23 cellular contexts compared by ENCODE assay signal in the genomic region with DNA sequence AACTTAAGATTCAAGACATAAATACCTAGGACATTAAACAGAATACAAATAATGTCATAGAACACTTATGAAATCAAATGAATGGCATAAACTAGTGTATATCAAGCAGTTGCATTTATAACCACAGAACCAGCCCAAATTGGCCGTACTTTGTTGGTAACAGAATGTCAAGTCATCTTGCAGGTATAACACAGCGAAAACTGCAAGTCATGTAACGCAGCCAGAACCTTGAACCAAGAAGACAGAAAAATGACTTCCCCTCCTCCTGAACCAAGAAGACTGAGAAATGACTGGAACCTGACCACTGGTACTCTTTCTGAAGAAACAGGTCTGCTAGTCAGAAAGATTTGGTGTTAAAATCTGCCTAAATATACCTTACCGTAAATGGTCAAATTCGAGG. TPM values are rescaled to one million over a fixed set of nuclear protein-coding genes. Genes with fewer than 3 reads are reported as not detected.
"Had no signal": no experiment of that assay in that cellular context is flagged by ENCODE, and none has a peak within 500 bp of the region (broad histone marks: within the 10 kb centered on the region; RNA-seq: fewer than 3 reads in every experiment).

No MANE protein-coding gene starts in this region.

- H3K4me3 ChIP-seq: MG63, SJSA1, SK-N-MC had no signal

- H3K4me1 ChIP-seq: SJSA1 had no signal

- H3K27ac ChIP-seq: HL-60, SJSA1, SK-N-MC had no signal

- H3K36me3 ChIP-seq: MG63, SJSA1 had no signal

- DNase-seq: KBM-7, MG63, NCI-H1092, NCI-H1105 treated with DMSO at 0.1 percent for 48 hours, NCI-H1436, NCI-H187, NCI-H2029, NCI-H2081 treated with DMSO at 0.1 percent for 48 hours, NCI-H2171, NCI-H226, NCI-H446, NCI-H510A, NCI-H524 treated with DMSO at 0.1 percent for 48 hours, NCI-H69, NCI-H774, Right ventricle myocardium superior, RPMI8226, SIG-M5 had no signal

- FAIRE-seq: RCC 7860 had no signal

- H3K9me3 ChIP-seq: MG63, SJSA1 had no signal

RNA-seq across cellular contexts. Expression of gene ANKRD31, which starts 38.9 kb away (rescaled TPM):
- total RNA-seq: LHCN-M2, SJSA1 had no signal
